ENCODE assay signal across 27 cellular contexts in the genomic region with DNA sequence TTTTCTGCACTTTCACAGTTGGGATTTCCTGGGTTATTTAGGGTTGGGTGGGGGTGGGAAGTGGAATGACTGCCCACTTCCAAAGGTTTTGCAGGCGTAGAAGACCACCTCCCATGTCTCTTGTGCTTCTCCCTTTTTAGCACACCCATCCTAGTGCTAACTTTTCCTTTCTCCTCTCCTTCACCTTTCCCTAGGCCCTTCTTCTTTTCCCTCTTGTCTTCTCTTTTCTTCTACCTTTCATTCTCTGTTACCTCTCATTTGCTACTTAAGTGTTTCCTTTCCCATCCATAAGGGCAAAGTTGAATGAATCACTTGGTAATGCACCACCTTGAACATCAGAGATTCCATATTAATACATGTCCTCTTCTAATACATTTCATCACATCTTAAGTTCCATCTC.
DNase-seq lines count a peak whose midpoint lies in the region; TF ChIP-seq lines count a peak whose summit lies in the region.
"Had no signal": no experiment of that assay in that cellular context is flagged by ENCODE, and none has a peak within 500 bp of the region (broad histone marks: within the 10 kb centered on the region; RNA-seq: fewer than 3 reads in every experiment).

No MANE protein-coding gene starts in this region.

- no peak overlapping the region for H3K18ac ChIP-seq in mesenchymal stem cell (ENCODE audit: low read depth in 1 of 2, low read length in 2 of 2)

- no peak overlapping the region for H3K9ac ChIP-seq in mesenchymal stem cell (ENCODE audit: low read length)
- H3K9ac ChIP-seq: BLaER1; BLaER1 treated with 17β-estradiol and CSF1 and Interleukin-3, amounts not matched to agents 10 nM and 100 nM had no signal

- no peak overlapping the region for H2AFZ ChIP-seq in mesenchymal stem cell (ENCODE audit: low read depth, low read length)

- no peak overlapping the region for H4K8ac ChIP-seq in mesenchymal stem cell (ENCODE audit: low read length)

- no peak for TF ChIP-seq CTCF in HEK293 (tag by site-specific recombination; IDR thresholded peaks at IDR 0.05)

- H2BK15ac ChIP-seq in mesenchymal stem cell (ENCODE audit: low read depth, poor library complexity, severe bottlenecking): no peak overlapping the region

- no peak overlapping the region for H4K91ac ChIP-seq in mesenchymal stem cell (ENCODE audit: low read length)

- H3K23ac ChIP-seq in mesenchymal stem cell (ENCODE audit: low read length in 2 of 2): no peak overlapping the region

- no peak overlapping the region for H3K4ac ChIP-seq in mesenchymal stem cell (ENCODE audit: low read depth in 1 of 2, low read length in 2 of 2)

- H3K14ac ChIP-seq in mesenchymal stem cell (ENCODE audit: low read length in 2 of 2): no peak overlapping the region

- CTCF ChIA-PET in HEK293 (lab: Yijun Ruan, JAX): no interaction called here

- H3K27me3 ChIP-seq in mesenchymal stem cell (ENCODE audit: control insufficient read depth in 1 of 2, insufficient read depth in 1 of 2, low read length in 2 of 2): peaks cover 0 to 16% of the 10 kb centered on the region in 2 experiments
- H3K27me3 ChIP-seq: BLaER1; BLaER1 treated with 17β-estradiol and CSF1 and Interleukin-3, amounts not matched to agents 10 nM and 100 nM had no signal

- H2BK12ac ChIP-seq in mesenchymal stem cell (ENCODE audit: low read length in 2 of 2): no peak overlapping the region

- H3K4me2 ChIP-seq in mesenchymal stem cell (ENCODE audit: low read length, poor library complexity, severe bottlenecking): no peak overlapping the region
- H3K4me2 ChIP-seq: A549; BLaER1; BLaER1 treated with 17β-estradiol and CSF1 and Interleukin-3, amounts not matched to agents 10 nM and 100 nM had no signal

- no peak for DNase-seq in mesenchymal stem cell
- DNase-seq: 8988T; ACHN; AML-193; BE2C; C1 segment of cervical spinal cord; Caco-2; Calu3; CD4-positive, alpha-beta memory T cell; CD4-positive, alpha-beta T cell; CD4-positive, CD25-positive, alpha-beta regulatory T cell; CD8-positive, alpha-beta memory T cell; CD8-positive, alpha-beta T cell; COR-L47; DMS 273 treated with DMSO at 0.1 percent for 48 hours; DMS153; DMS53; DMS79; DMS79 treated with DMSO at 0.1 percent for 48 hours; DND-41; EL had no signal

- H3K27ac ChIP-seq in HEK293 (ENCODE audit: extremely low read depth, low read depth, low read length) (no peak overlapping the region), mesenchymal stem cell (ENCODE audit: low read length, poor library complexity, severe bottlenecking) (no peak overlapping the region)
- H3K27ac ChIP-seq: 22Rv1; A549; BLaER1; BLaER1 treated with 17β-estradiol and CSF1 and Interleukin-3, amounts not matched to agents 10 nM and 100 nM; C4-2B had no signal

- H3K4me3 ChIP-seq in HEK293 (ENCODE audit: low read depth, low read length) (no peak overlapping the region), mesenchymal stem cell (ENCODE audit: insufficient read depth in 1 of 2, low read depth in 1 of 2, low read length in 2 of 2) (no peak overlapping the region)
- H3K4me3 ChIP-seq: A549; BLaER1; BLaER1 treated with 17β-estradiol and CSF1 and Interleukin-3, amounts not matched to agents 10 nM and 100 nM had no signal

- no peaks in the 10 kb centered on the region for H3K4me1 ChIP-seq in HEK293 (ENCODE audit: control insufficient read depth, insufficient read depth, low read length)
- H3K4me1 ChIP-seq in mesenchymal stem cell (ENCODE audit: control insufficient read depth, insufficient read depth, low read depth, low read length): no peaks in the 10 kb centered on the region
- H3K4me1 ChIP-seq: A549; BE2C; BLaER1; BLaER1 treated with 17β-estradiol and CSF1 and Interleukin-3, amounts not matched to agents 10 nM and 100 nM; Caco-2 had no signal

- no peak overlapping the region for H2AK5ac ChIP-seq in mesenchymal stem cell (ENCODE audit: low read length, severe bottlenecking)

- no peaks in the 10 kb centered on the region for H3K9me3 ChIP-seq in HEK293 (ENCODE audit: control insufficient read depth, insufficient read depth, low read depth, low read length)
- H3K9me3 ChIP-seq in mesenchymal stem cell (ENCODE audit: control insufficient read depth, low read length): no peaks in the 10 kb centered on the region
- H3K9me3 ChIP-seq: A549, BE2C, Caco-2 had no signal

- 75% methylated on average over 1 of the region's 1 CpG for WGBS in mesenchymal stem cell

- H3K79me1 ChIP-seq in mesenchymal stem cell (replicated peaks; ENCODE audit: low read length, poor library complexity, severe bottlenecking): no peaks in the 10 kb centered on the region

- no peak overlapping the region for H2BK120ac ChIP-seq in mesenchymal stem cell (ENCODE audit: low read depth, low read length)

- H2BK5ac ChIP-seq in mesenchymal stem cell (ENCODE audit: low read depth, low read length, poor library complexity, severe bottlenecking): no peak overlapping the region

- POLR2A ChIA-PET in HEK293 (lab: Yijun Ruan, JAX): no interaction called here

- no peaks in the 10 kb centered on the region for H3K36me3 ChIP-seq in HEK293 (ENCODE audit: control insufficient read depth in 2 of 2, insufficient read depth in 1 of 2, low read length in 2 of 2)
- H3K36me3 ChIP-seq in mesenchymal stem cell (ENCODE audit: control insufficient read depth in 1 of 2, insufficient read depth in 2 of 2, low read depth in 1 of 2, low read length in 2 of 2): no peaks in the 10 kb centered on the region
- H3K36me3 ChIP-seq: BE2C; BLaER1; BLaER1 treated with 17β-estradiol and CSF1 and Interleukin-3, amounts not matched to agents 10 nM and 100 nM had no signal

TF ChIP-seq in HEK293, 187 proteins besides CTCF, POLR2A, EP300 and RAD21:
- TF ChIP-seq PRDM1 (tag by site-specific recombination; IDR thresholded peaks at IDR 0.05): peak; percentile 94
- TF ChIP-seq ZNF596 (tag by site-specific recombination; IDR thresholded peaks at IDR 0.05): no peak
